Comparison of ENCODE assay signal across 19 cellular contexts in genomic region chr10:122099562-122099961, GRCh38.
"Had no signal": no experiment of that assay in that cellular context is flagged by ENCODE, and none has a peak within 500 bp of the region (broad histone marks: within the 10 kb centered on the region; RNA-seq: fewer than 3 reads in every experiment).

No MANE protein-coding gene starts in this region.

- ATAC-seq: activated naive CD8-positive, alpha-beta T cell treated with anti-CD3 and anti-CD28 coated beads, Interleukin-2, amount 50 U/mL, for 24 hours; activated T-cell treated with anti-CD3 and anti-CD28 coated beads, Interleukin-2, amount 50 U/mL, for 4 hours; esophagus mucosa; left colon had no signal

- H3K27me3 ChIP-seq: right atrium auricular region, upper lobe of left lung had no signal

- H3K9me3 ChIP-seq: right atrium auricular region, upper lobe of left lung had no signal

- H3K4me3 ChIP-seq: hepatocyte, right atrium auricular region, upper lobe of left lung had no signal

- H3K27ac ChIP-seq: hepatocyte, upper lobe of left lung had no signal

- DNase-seq: activated CD4-positive, alpha-beta T cell treated with anti-CD3 and anti-CD28 coated beads, Interleukin-2, amount 50 U/mL, for 1 hour; activated CD4-positive, CD25-positive, alpha-beta regulatory T cell treated with anti-CD3 and anti-CD28 coated beads, Interleukin-2, amount 50 U/mL, for 72 hours; activated CD8-positive, alpha-beta memory T cell treated with anti-CD3 and anti-CD28 coated beads, Interleukin-2, amount 50 U/mL, for 4 hours; activated naive CD4-positive, alpha-beta T cell treated with anti-CD3 and anti-CD28 coated beads, Interleukin-2, amount 10 ng/mL, durations not matched to agents 7 days and 5 days; activated naive CD8-positive, alpha-beta T cell treated with anti-CD3 and anti-CD28 coated beads, Interleukin-2, amount 50 U/mL, for 24 hours; activated T-cell treated with anti-CD3 and anti-CD28 coated beads, Interleukin-2, amount 50 U/mL, for 4 hours; cortex of kidney; effector CD4-positive, alpha-beta T cell; left colon; midbrain; occipital lobe; small intestine; stimulated activated CD4-positive, alpha-beta T cell treated with anti-CD3 and anti-CD28 coated beads, Interleukin-15, amount 100 ng/mL, for 24 hours; stimulated activated CD4-positive, alpha-beta T cell treated with anti-CD3 and anti-CD28 coated beads, Interleukin-2, amount 100 ng/mL, for 48 hours; T1000; upper lobe of left lung had no signal

- H3K36me3 ChIP-seq: upper lobe of left lung had no signal
